7 cellular contexts compared by ENCODE assay signal in genomic region chr17:66301418-66301863, GRCh38. TPM values are rescaled to one million over a fixed set of nuclear protein-coding genes. Genes with fewer than 3 reads are reported as not detected.
DNase-seq lines count a peak whose midpoint lies in the region; ATAC-seq and TF ChIP-seq lines count a peak whose summit lies in the region.

No MANE protein-coding gene starts in this region.

- no peak overlapping the region for H3K9ac ChIP-seq in iPS-15b (ENCODE audit: low read depth, low read length)

- CTCF ChIA-PET in activated CD4-positive, alpha-beta memory T cell treated with anti-CD3 and anti-CD28 coated beads, Interleukin-2, amount 10 ng/mL, durations not matched to agents 7 days and 5 days (lab: Charles Lee) = interaction anchor here (0.9 to 3.0 kb wide), 4 partner anchors 9 to 265 kb away, joined by 3 to 10 read pairs (median 4); no protein-coding TSS in a partner anchor

- H3K27ac Mint-ChIP-seq in activated CD4-positive, alpha-beta memory T cell treated with anti-CD3 and anti-CD28 coated beads, Interleukin-2, amount 10 ng/mL, durations not matched to agents 7 days and 5 days = peak overlapping the region; percentile 60
- peak overlapping the region; percentile 87 for H3K27ac Mint-ChIP-seq in stimulated activated naive B cell treated with anti-CD40 and anti-IgM and Interleukin-4, amounts not matched to agents 10 μg/mL and 1 μg/mL and 100 μg/mL, for 72 hours

- no peaks in the 10 kb centered on the region for H3K9me3 ChIP-seq in iPS-15b (ENCODE audit: control insufficient read depth, insufficient read depth, low read length)

- DNase-seq in HFF-Myc (ENCODE audit: extremely low read depth, low read depth) = no peak
- DNase-seq in activated CD4-positive, alpha-beta memory T cell treated with anti-CD3 and anti-CD28 coated beads, Interleukin-2, amount 10 ng/mL, durations not matched to agents 7 days and 5 days = no peak
- DNase-seq in stimulated activated naive B cell treated with anti-CD40 and anti-IgM and Interleukin-4, amounts not matched to agents 10 μg/mL and 1 μg/mL and 100 μg/mL, for 72 hours = no peak

- peaks cover 34% of the 10 kb centered on the region for H3K27me3 ChIP-seq in iPS-15b (ENCODE audit: control insufficient read depth, insufficient read depth, low read length)

- H3K4me1 ChIP-seq in iPS-15b (ENCODE audit: control insufficient read depth, insufficient read depth, low read length) = peaks cover 9% of the 10 kb centered on the region

- peaks cover 19% of the 10 kb centered on the region for H3K36me3 Mint-ChIP-seq in activated CD4-positive, alpha-beta memory T cell treated with anti-CD3 and anti-CD28 coated beads, Interleukin-2, amount 10 ng/mL, durations not matched to agents 7 days and 5 days (ENCODE audit: low read depth)
- H3K36me3 Mint-ChIP-seq in stimulated activated naive B cell treated with anti-CD40 and anti-IgM and Interleukin-4, amounts not matched to agents 10 μg/mL and 1 μg/mL and 100 μg/mL, for 72 hours = peaks cover 2 to 10% of the 10 kb centered on the region in 2 donors

- no peaks in the 10 kb centered on the region for H3K9me3 Mint-ChIP-seq in activated CD4-positive, alpha-beta memory T cell treated with anti-CD3 and anti-CD28 coated beads, Interleukin-2, amount 10 ng/mL, durations not matched to agents 7 days and 5 days
- H3K9me3 Mint-ChIP-seq in stimulated activated naive B cell treated with anti-CD40 and anti-IgM and Interleukin-4, amounts not matched to agents 10 μg/mL and 1 μg/mL and 100 μg/mL, for 72 hours = no peaks in the 10 kb centered on the region

- no peak for TF ChIP-seq CTCF in HFF-Myc (IDR thresholded peaks at IDR 0.05; ENCODE audit: low read depth, low read length, missing control alignments)

- H3K4me3 Mint-ChIP-seq in activated CD4-positive, alpha-beta memory T cell treated with anti-CD3 and anti-CD28 coated beads, Interleukin-2, amount 10 ng/mL, durations not matched to agents 7 days and 5 days = peak overlapping the region; percentile 79
- peak overlapping the region; percentile 89 to 91 for H3K4me3 Mint-ChIP-seq in stimulated activated naive B cell treated with anti-CD40 and anti-IgM and Interleukin-4, amounts not matched to agents 10 μg/mL and 1 μg/mL and 100 μg/mL, for 72 hours

- H3K4me1 Mint-ChIP-seq in activated CD4-positive, alpha-beta memory T cell treated with anti-CD3 and anti-CD28 coated beads, Interleukin-2, amount 10 ng/mL, durations not matched to agents 7 days and 5 days = peaks cover 33% of the 10 kb centered on the region
- peaks cover 10 to 12% of the 10 kb centered on the region in 2 donors for H3K4me1 Mint-ChIP-seq in stimulated activated naive B cell treated with anti-CD40 and anti-IgM and Interleukin-4, amounts not matched to agents 10 μg/mL and 1 μg/mL and 100 μg/mL, for 72 hours

- POLR2A ChIA-PET in activated CD4-positive, alpha-beta memory T cell treated with anti-CD3 and anti-CD28 coated beads, Interleukin-2, amount 10 ng/mL, durations not matched to agents 7 days and 5 days (lab: Charles Lee) = interaction anchor here (1.0 to 1.4 kb wide), 5 partner anchors 26 to 126 kb away, joined by 3 to 5 read pairs (median 3); no protein-coding TSS in a partner anchor

- ATAC-seq in stimulated activated naive B cell treated with anti-CD40 and anti-IgM and Interleukin-4, amounts not matched to agents 10 μg/mL and 1 μg/mL and 100 μg/mL, for 72 hours (replicated peaks) = peak in 1 of 2 donors; percentile 9
- no peak for ATAC-seq in HG02970 (IDR thresholded peaks at IDR 0.05; ENCODE audit: low FRiP score, unreplicated experiment)
- ATAC-seq in HG03520 (IDR thresholded peaks at IDR 0.05; ENCODE audit: unreplicated experiment) = no peak
- no peak for ATAC-seq in GM21717 (IDR thresholded peaks at IDR 0.05; ENCODE audit: unreplicated experiment)

- H3K4me3 ChIP-seq in HFF-Myc (replicated peaks; ENCODE audit: low read depth, low read length) (peak overlapping the region; percentile 64), iPS-15b (ENCODE audit: low read depth, low read length) (peak overlapping the region; percentile 76)

- no peaks in the 10 kb centered on the region for H3K36me3 ChIP-seq in iPS-15b (ENCODE audit: control insufficient read depth, insufficient read depth, low read length)

- H3K27me3 Mint-ChIP-seq in activated CD4-positive, alpha-beta memory T cell treated with anti-CD3 and anti-CD28 coated beads, Interleukin-2, amount 10 ng/mL, durations not matched to agents 7 days and 5 days = peaks cover 10% of the 10 kb centered on the region
- peaks cover 37 to 50% of the 10 kb centered on the region in 2 donors for H3K27me3 Mint-ChIP-seq in stimulated activated naive B cell treated with anti-CD40 and anti-IgM and Interleukin-4, amounts not matched to agents 10 μg/mL and 1 μg/mL and 100 μg/mL, for 72 hours

RNA-seq across cellular contexts. Expression of gene PRKCA, which starts 1.0 kb away (rescaled TPM):
- total RNA-seq in activated CD4-positive, alpha-beta memory T cell treated with anti-CD3 and anti-CD28 coated beads, Interleukin-2, amount 10 ng/mL, durations not matched to agents 7 days and 5 days = 10 to 100 TPM; 57.6 to 61.3 TPM
